In genomic region chr19:56094449-56094848, GRCh38 we compare ENCODE assay signal across 23 cellular contexts.
"Had no signal": no experiment of that assay in that cellular context is flagged by ENCODE, and none has a peak within 500 bp of the region (broad histone marks: within the 10 kb centered on the region; RNA-seq: fewer than 3 reads in every experiment).

No MANE protein-coding gene starts in this region.

- DNase-seq: IMR-90, Karpas-422, KG1, MG63, NCI-H1092, NCI-H1105 treated with DMSO at 0.1 percent for 48 hours, NCI-H1417 treated with DMSO at 0.1 percent for 48 hours, NCI-H146, NCI-H1694 treated with DMSO at 0.1 percent for 48 hours, NCI-H1930, NCI-H2081, NCI-H2107, NCI-H2227 treated with DMSO at 0.1 percent for 48 hours, NCI-H524, NCI-H526 treated with DMSO at 0.1 percent for 48 hours, NCI-H774, PC-3, Peyer's patch, Right ventricle myocardium superior, SIG-M5 had no signal

- H3K27me3 ChIP-seq: MG63, Peyer's patch, SJSA1 had no signal

- H3K4me3 ChIP-seq: MG63, Peyer's patch, SJSA1, SK-N-MC had no signal

- ATAC-seq: HepG2, PC-3 had no signal
